Comparison of ENCODE assay signal across 1 cellular context in the genomic region with DNA sequence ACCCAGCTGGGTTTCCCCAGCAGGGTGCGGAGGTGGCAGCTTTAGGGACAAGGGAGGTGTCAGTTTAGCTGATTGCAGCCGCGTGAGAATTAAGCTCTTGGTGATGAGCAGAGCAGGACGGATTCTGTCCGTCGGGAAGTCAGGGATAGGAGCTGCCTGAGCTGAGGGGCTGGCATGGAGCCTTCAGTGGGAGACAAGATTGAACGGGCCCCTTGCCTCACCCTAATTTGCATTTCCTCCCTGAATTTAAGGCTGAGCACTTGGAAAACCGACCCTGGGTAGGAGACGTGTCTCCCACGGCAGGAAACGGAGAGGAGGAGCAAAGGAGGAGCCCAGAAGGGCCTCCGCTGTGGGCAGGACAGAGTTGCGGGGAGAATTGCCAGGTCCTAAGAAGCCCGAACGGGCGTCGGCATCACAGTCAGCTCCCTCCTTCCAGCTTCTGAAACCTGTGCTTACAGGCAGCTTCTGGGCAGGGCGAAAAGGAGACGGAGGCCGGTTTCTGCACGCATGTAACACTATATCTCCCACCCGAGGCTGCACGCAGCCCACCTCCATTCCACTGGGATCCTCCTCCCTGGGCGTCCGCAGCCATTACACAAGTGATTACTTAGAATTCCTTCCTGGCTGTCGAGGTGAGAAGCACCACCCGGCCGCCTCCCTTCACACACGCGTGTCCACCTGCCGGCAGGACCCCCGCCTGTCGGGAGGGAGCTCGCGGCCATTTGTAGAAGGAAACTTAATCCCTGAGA.
TF ChIP-seq lines count a peak whose summit lies in the region.

No MANE protein-coding gene starts in this region.

TF ChIP-seq in H1, 55 proteins besides CTCF, POLR2A, EP300 and RAD21:
- TF ChIP-seq GABPA (IDR thresholded peaks at IDR 0.05; ENCODE audit: borderline replicate concordance, insufficient read depth, low read length) (0 out of 2 replicates have a peak, but pooled peaks have one; percentile 13), RFX5 (IDR thresholded peaks at IDR 0.05; ENCODE audit: borderline replicate concordance, low read depth, low read length) (no peak)
